Comparison of ENCODE assay signal across 1 cellular context in the genomic region with DNA sequence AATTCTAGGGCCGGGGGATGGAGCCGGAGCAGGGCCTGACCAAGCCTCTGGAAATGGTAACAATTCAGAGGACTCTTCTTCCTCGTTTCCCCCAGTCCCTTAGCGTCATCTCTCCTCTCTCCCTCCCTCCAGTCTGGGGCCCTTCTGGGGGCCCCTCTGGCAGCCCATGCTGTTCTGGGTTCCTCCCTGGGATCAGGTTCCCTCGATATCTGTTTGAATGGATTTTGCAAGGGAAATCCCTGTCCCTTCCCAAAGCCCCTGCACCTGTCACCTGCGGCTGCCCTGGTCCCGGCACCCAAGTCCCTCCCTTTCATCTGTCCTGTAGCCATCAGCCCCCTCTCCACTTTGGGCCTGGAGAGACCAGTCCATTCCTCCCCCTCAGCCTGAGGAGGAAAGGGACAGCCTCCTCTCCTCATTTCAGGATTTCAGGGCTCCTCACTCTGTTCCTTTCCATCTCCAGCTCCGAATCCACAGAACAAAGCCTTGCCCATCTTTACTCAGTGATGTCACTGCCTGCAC.
TF ChIP-seq lines count a peak whose summit lies in the region.

No MANE protein-coding gene starts in this region.

TF ChIP-seq in H1, 55 proteins besides CTCF, POLR2A, EP300 and RAD21:
- TF ChIP-seq SP4 (IDR thresholded peaks at IDR 0.05; ENCODE audit: low read length) (no peak), TAF7 (optimal IDR thresholded peaks at IDR 0.05; ENCODE audit: borderline replicate concordance, low read depth, low read length) (no peak), EGR1 (IDR thresholded peaks at IDR 0.05; ENCODE audit: borderline replicate concordance, low read depth, low read length) (no peak), RXRA (IDR thresholded peaks at IDR 0.05; ENCODE audit: insufficient read depth, low read depth, low read length) (no peak), CHD2 (IDR thresholded peaks at IDR 0.05; ENCODE audit: low read length) (no peak), POLR2AphosphoS5 (IDR thresholded peaks at IDR 0.05; ENCODE audit: low read depth, low read length) (no peak), BACH1 (IDR thresholded peaks at IDR 0.05; ENCODE audit: low read length) (no peak), RNF2 (IDR thresholded peaks at IDR 0.05; ENCODE audit: borderline replicate concordance, low read depth, low read length, missing control alignments, poor library complexity, severe bottlenecking) (no peak), NANOG (IDR thresholded peaks at IDR 0.05; ENCODE audit: insufficient read depth, low read depth, low read length, poor library complexity, severe bottlenecking) (no peak), NRF1 (IDR thresholded peaks at IDR 0.05; ENCODE audit: low read depth, low read length) (no peak), CREB1 (IDR thresholded peaks at IDR 0.05) (no peak), TBP (IDR thresholded peaks at IDR 0.05; ENCODE audit: low read depth, low read length) (no peak), CBX5 (IDR thresholded peaks at IDR 0.05; ENCODE audit: low read depth, low read length) (no peak), PHF8 (conservative IDR thresholded peaks at IDR 0.05; ENCODE audit: low read depth, low read length) (no peak), KDM1A (IDR thresholded peaks at IDR 0.05; ENCODE audit: borderline replicate concordance, low read length) (no peak), JUND (IDR thresholded peaks at IDR 0.05; ENCODE audit: low read length) (no peak)
- TF ChIP-seq, protein P1, sequence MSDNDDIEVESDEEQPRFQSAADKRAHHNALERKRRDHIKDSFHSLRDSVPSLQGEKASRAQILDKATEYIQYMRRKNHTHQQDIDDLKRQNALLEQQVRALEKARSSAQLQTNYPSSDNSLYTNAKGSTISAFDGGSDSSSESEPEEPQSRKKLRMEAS (IDR thresholded peaks at IDR 0.05) = no peak
- TF ChIP-seq, protein P2, sequence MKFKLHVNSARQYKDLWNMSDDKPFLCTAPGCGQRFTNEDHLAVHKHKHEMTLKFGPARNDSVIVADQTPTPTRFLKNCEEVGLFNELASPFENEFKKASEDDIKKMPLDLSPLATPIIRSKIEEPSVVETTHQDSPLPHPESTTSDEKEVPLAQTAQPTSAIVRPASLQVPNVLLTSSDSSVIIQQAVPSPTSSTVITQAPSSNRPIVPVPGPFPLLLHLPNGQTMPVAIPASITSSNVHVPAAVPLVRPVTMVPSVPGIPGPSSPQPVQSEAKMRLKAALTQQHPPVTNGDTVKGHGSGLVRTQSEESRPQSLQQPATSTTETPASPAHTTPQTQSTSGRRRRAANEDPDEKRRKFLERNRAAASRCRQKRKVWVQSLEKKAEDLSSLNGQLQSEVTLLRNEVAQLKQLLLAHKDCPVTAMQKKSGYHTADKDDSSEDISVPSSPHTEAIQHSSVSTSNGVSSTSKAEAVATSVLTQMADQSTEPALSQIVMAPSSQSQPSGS (IDR thresholded peaks at IDR 0.05; ENCODE audit: low read length) = no peak
